Comparison of ENCODE assay signal across 8 cellular contexts in genomic region chr17:78325076-78325712, GRCh38. TPM values are rescaled to one million over a fixed set of nuclear protein-coding genes. Genes with fewer than 3 reads are reported as not detected.
DNase-seq lines count a peak whose midpoint lies in the region; ATAC-seq and TF ChIP-seq lines count a peak whose summit lies in the region.

No MANE protein-coding gene starts in this region.

- peaks cover 12% of the 10 kb centered on the region for H3K4me1 Mint-ChIP-seq in endodermal cell
- H3K4me1 Mint-ChIP-seq in stimulated activated naive B cell treated with anti-CD40 and anti-IgM and Interleukin-4, amounts not matched to agents 10 μg/mL and 1 μg/mL and 100 μg/mL, for 72 hours = peaks cover 24 to 32% of the 10 kb centered on the region in 2 donors

- H3K9ac ChIP-seq in endodermal cell (ENCODE audit: extremely low read depth, low read length, poor library complexity, severe bottlenecking) = no peak overlapping the region

- H3K4me3 ChIP-seq in endodermal cell (ENCODE audit: low read length) (no peak overlapping the region), muscle layer of duodenum (ENCODE audit: low read depth in 1 of 2, low read length in 2 of 2) (peak overlapping the region in 1 of 2 donors; percentile 19), vagina (peak overlapping the region in 1 of 2 donors; percentile 27)

- peaks cover 2% of the 10 kb centered on the region for H3K36me3 Mint-ChIP-seq in endodermal cell (ENCODE audit: low read depth)
- H3K36me3 Mint-ChIP-seq in stimulated activated naive B cell treated with anti-CD40 and anti-IgM and Interleukin-4, amounts not matched to agents 10 μg/mL and 1 μg/mL and 100 μg/mL, for 72 hours = no peaks in the 10 kb centered on the region

- H3K27ac Mint-ChIP-seq in endodermal cell = peak overlapping the region; percentile 72
- no peak overlapping the region for H3K27ac Mint-ChIP-seq in stimulated activated naive B cell treated with anti-CD40 and anti-IgM and Interleukin-4, amounts not matched to agents 10 μg/mL and 1 μg/mL and 100 μg/mL, for 72 hours

- WGBS in endodermal cell (ENCODE audit: insufficient coverage in 1 of 2, insufficient read length in 1 of 2), 2 experiments = 61 to 72% methylated on average over 11 to 20 of the region's 20 CpGs

- peak; percentile 44 for ATAC-seq in Right ventricle myocardium inferior
- no peak for ATAC-seq in stimulated activated naive B cell treated with anti-CD40 and anti-IgM and Interleukin-4, amounts not matched to agents 10 μg/mL and 1 μg/mL and 100 μg/mL, for 72 hours (replicated peaks)

- H3K27me3 ChIP-seq in endodermal cell (ENCODE audit: control insufficient read depth, insufficient read depth, low read length, poor library complexity, severe bottlenecking) (no peaks in the 10 kb centered on the region), muscle layer of duodenum (ENCODE audit: low read depth, low read length) (no peaks in the 10 kb centered on the region), vagina (no peaks in the 10 kb centered on the region)

- no peaks in the 10 kb centered on the region for H3K27me3 Mint-ChIP-seq in endodermal cell (ENCODE audit: insufficient read depth)
- H3K27me3 Mint-ChIP-seq in stimulated activated naive B cell treated with anti-CD40 and anti-IgM and Interleukin-4, amounts not matched to agents 10 μg/mL and 1 μg/mL and 100 μg/mL, for 72 hours = peaks cover 0 to 4% of the 10 kb centered on the region in 2 donors

- H3K9me3 ChIP-seq in endodermal cell (ENCODE audit: control insufficient read depth, low read length) = no peaks in the 10 kb centered on the region
- no peaks in the 10 kb centered on the region for H3K9me3 ChIP-seq in muscle layer of duodenum (ENCODE audit: control insufficient read depth in 1 of 2, low read length in 2 of 2)
- H3K9me3 ChIP-seq in vagina = no peaks in the 10 kb centered on the region

- intact Hi-C loops in Right ventricle myocardium inferior (cut with DNase I) (no loop called here), cardiac septum (cut with DNase I) (no loop called here), vagina (cut with DNase I) (no loop called here)

- H3K36me3 ChIP-seq in endodermal cell (ENCODE audit: control insufficient read depth, insufficient read depth, low read length) (no peaks in the 10 kb centered on the region), muscle layer of duodenum (ENCODE audit: control insufficient read depth in 1 of 2, insufficient read depth in 2 of 2, low read length in 2 of 2) (no peaks in the 10 kb centered on the region), vagina (no peaks in the 10 kb centered on the region)

- H3K9me3 Mint-ChIP-seq in endodermal cell = no peaks in the 10 kb centered on the region
- no peaks in the 10 kb centered on the region for H3K9me3 Mint-ChIP-seq in stimulated activated naive B cell treated with anti-CD40 and anti-IgM and Interleukin-4, amounts not matched to agents 10 μg/mL and 1 μg/mL and 100 μg/mL, for 72 hours

- no peak for TF ChIP-seq POLR2A in vagina (IDR thresholded peaks at IDR 0.05)

- DNase-seq in Right ventricle myocardium inferior (ENCODE audit: missing footprints) (peak; percentile 83), cardiac septum (ENCODE audit: low spot score) (no peak), endodermal cell (peak; percentile 78), vagina (ENCODE audit: extremely low spot score in 2 of 2) (no peak), NCI-H2196 (lab: John Stamatoyannopoulos, UW; ENCODE audit: unreplicated experiment) (no peak), activated T-cell treated with anti-CD3 and anti-CD28 coated beads for 4 hours (no peak)
- DNase-seq in stimulated activated naive B cell treated with anti-CD40 and anti-IgM and Interleukin-4, amounts not matched to agents 10 μg/mL and 1 μg/mL and 100 μg/mL, for 72 hours = no peak

- peaks cover 3% of the 10 kb centered on the region for H3K4me1 ChIP-seq in endodermal cell (ENCODE audit: control insufficient read depth, insufficient read depth, low read length)
- H3K4me1 ChIP-seq in muscle layer of duodenum (ENCODE audit: control insufficient read depth in 1 of 2, insufficient read depth in 2 of 2, low read length in 2 of 2) = peaks cover 3 to 4% of the 10 kb centered on the region in 2 donors
- H3K4me1 ChIP-seq in vagina = peaks cover 50% of the 10 kb centered on the region

- TF ChIP-seq CTCF in endodermal cell (conservative IDR thresholded peaks at IDR 0.05) = no peak
- no peak for TF ChIP-seq CTCF in vagina (IDR thresholded peaks at IDR 0.05)

- H3K4me3 Mint-ChIP-seq in endodermal cell = no peak overlapping the region
- H3K4me3 Mint-ChIP-seq in stimulated activated naive B cell treated with anti-CD40 and anti-IgM and Interleukin-4, amounts not matched to agents 10 μg/mL and 1 μg/mL and 100 μg/mL, for 72 hours = no peak overlapping the region

- H3K27ac ChIP-seq in endodermal cell (ENCODE audit: low read depth, low read length) (peak overlapping the region; percentile 88), muscle layer of duodenum (ENCODE audit: low read length) (peak overlapping the region; percentile 67), vagina (peak overlapping the region; percentile 84)

RNA-seq across cellular contexts. Expression of gene SOCS3, which starts 34.7 kb away (rescaled TPM):
- total RNA-seq in Right ventricle myocardium inferior (12.2 TPM), cardiac septum (49.9 TPM), endodermal cell (10 to 100 TPM; 54.2 to 75.3 TPM), vagina (173 TPM)
- 15.1 TPM for polyA plus RNA-seq in endodermal cell (2013, experiment 1 of 2)
- polyA plus RNA-seq in endodermal cell (2013, experiment 2 of 2) = 19.8 TPM

RNA-seq across cellular contexts. Expression of gene PGS1, which starts 53.3 kb away (rescaled TPM):
- 16.7 TPM for total RNA-seq in Right ventricle myocardium inferior
- 22.1 TPM for total RNA-seq in cardiac septum
- 10 to 100 TPM; 57.1 to 58.2 TPM for total RNA-seq in endodermal cell
- 33.1 TPM for polyA plus RNA-seq in endodermal cell (2013, experiment 1 of 2)
- 32.3 TPM for polyA plus RNA-seq in endodermal cell (2013, experiment 2 of 2)
- 35.6 TPM for total RNA-seq in vagina

Comparison
In these comparisons a context has a peak if more than half of its experiments do, and no peak if none do; other contexts are left out.
1. DNase-seq: peak in Right ventricle myocardium inferior (single experiment) and endodermal cell (single experiment); none in cardiac septum (single experiment), vagina (0 of 2), NCI-H2196 (single experiment), activated T-cell treated with anti-CD3 and anti-CD28 coated beads for 4 hours (single experiment) and stimulated activated naive B cell treated with anti-CD40 and anti-IgM and Interleukin-4, amounts not matched to agents 10 μg/mL and 1 μg/mL and 100 μg/mL, for 72 hours (single experiment).
2. Peak in every context shown above with its lines, with median percentiles within 50 percentile points of each other: H3K27ac ChIP-seq.